9 cellular contexts compared by ENCODE assay signal in the genomic region with DNA sequence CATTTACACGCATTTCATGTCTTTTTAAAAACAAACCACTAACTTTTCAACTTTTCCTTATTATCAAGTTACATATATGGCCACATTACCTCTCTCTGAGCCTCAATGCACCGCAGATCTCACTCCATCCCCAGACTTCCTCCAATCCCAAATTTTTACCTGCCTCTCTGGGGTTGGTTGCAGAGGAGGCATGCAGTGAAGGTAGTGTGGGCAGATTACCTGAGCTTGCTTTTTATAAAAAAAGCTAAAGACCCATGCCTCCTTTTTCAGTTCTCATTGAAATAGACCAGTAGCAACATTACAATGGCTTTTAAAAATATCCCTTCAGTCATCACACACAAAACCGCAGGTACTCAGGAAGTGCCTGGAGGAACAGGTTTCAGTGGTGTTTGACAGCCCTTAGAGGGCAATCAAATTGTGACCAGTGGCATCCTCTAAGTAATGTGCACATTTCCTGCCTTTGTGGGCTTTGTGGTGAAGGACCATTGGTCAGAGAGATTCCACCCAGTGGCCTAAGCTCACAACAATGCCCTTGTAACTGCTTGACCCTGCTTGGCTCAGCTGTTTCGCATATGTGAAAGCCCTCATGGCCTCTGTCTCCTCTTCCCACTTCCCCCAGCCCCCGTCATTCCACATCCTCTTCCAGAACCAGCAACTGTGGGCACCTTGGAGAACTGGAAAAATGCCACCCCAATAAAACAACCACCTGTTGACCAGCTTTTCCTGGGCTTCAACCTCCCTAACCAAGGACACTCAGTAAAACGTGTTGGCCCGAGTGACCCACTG. TPM values are rescaled to one million over a fixed set of nuclear protein-coding genes. Genes with fewer than 3 reads are reported as not detected.
DNase-seq lines count a peak whose midpoint lies in the region; ATAC-seq and TF ChIP-seq lines count a peak whose summit lies in the region.
"Had no signal": no experiment of that assay in that cellular context is flagged by ENCODE, and none has a peak within 500 bp of the region (broad histone marks: within the 10 kb centered on the region; RNA-seq: fewer than 3 reads in every experiment).

No MANE protein-coding gene starts in this region.

- no peak overlapping the region for H2AFZ ChIP-seq in mesenchymal stem cell (ENCODE audit: low read depth, low read length)

- H2BK5ac ChIP-seq in mesenchymal stem cell (ENCODE audit: low read depth, low read length, poor library complexity, severe bottlenecking): no peak overlapping the region

- DNase-seq in DMS79 treated with DMSO at 0.1 percent for 48 hours (lab: John Stamatoyannopoulos, UW) (peak; percentile 8), DMS79 (lab: John Stamatoyannopoulos, UW) (no peak), NT2/D1 (ENCODE audit: low read depth, low spot score) (peak; percentile 52), mesenchymal stem cell (no peak), RKO (ENCODE audit: low spot score) (no peak), NCI-H526 (lab: John Stamatoyannopoulos, UW) (no peak), A673 (ENCODE audit: low spot score) (no peak)
- DNase-seq: heart left ventricle had no signal

- H3K27ac ChIP-seq in mesenchymal stem cell (ENCODE audit: low read length, poor library complexity, severe bottlenecking) (no peak overlapping the region), A673 (ENCODE audit: low read depth, low read length, poor library complexity, severe bottlenecking) (no peak overlapping the region)

- no peak overlapping the region for H4K8ac ChIP-seq in mesenchymal stem cell (ENCODE audit: low read length)

- no peak overlapping the region for H2BK15ac ChIP-seq in mesenchymal stem cell (ENCODE audit: low read depth, poor library complexity, severe bottlenecking)

- CTCF ChIA-PET in A673 (lab: Charles Lee): interaction anchor here (0.6 kb wide), 1 partner anchor 57 kb away, joined by 3 read pairs; no protein-coding TSS in a partner anchor

- no peak for TF ChIP-seq CTCF in A673 (conservative IDR thresholded peaks at IDR 0.05; ENCODE audit: low read depth, low read length)

- no peak overlapping the region for H3K9ac ChIP-seq in NT2/D1 (ENCODE audit: insufficient read length, low read depth)
- H3K9ac ChIP-seq in mesenchymal stem cell (ENCODE audit: low read length): no peak overlapping the region

- WGBS in mesenchymal stem cell: 45% methylated on average over 7 of the region's 7 CpGs

- POLR2A ChIA-PET in A673 (lab: Charles Lee; ENCODE audit: low non-redundant PET): no interaction called here

- H2AK5ac ChIP-seq in mesenchymal stem cell (ENCODE audit: low read length, severe bottlenecking): peak overlapping the region; percentile 15

- H3K14ac ChIP-seq in mesenchymal stem cell (ENCODE audit: low read length in 2 of 2): no peak overlapping the region

- H3K36me3 ChIP-seq in NT2/D1 (ENCODE audit: insufficient read depth, insufficient read length, low read length) (no peaks in the 10 kb centered on the region), mesenchymal stem cell (ENCODE audit: control insufficient read depth in 1 of 2, insufficient read depth in 2 of 2, low read depth in 1 of 2, low read length in 2 of 2) (no peaks in the 10 kb centered on the region), A673 (ENCODE audit: insufficient read depth, low read length, poor library complexity, severe bottlenecking) (no peaks in the 10 kb centered on the region)
- H3K36me3 ChIP-seq: heart left ventricle had no signal

- no peak overlapping the region for H3K18ac ChIP-seq in mesenchymal stem cell (ENCODE audit: low read depth in 1 of 2, low read length in 2 of 2)

- ATAC-seq in HG02870 (IDR thresholded peaks at IDR 0.05; ENCODE audit: unreplicated experiment): peak; percentile 65

- no peak overlapping the region for H3K4me2 ChIP-seq in mesenchymal stem cell (ENCODE audit: low read length, poor library complexity, severe bottlenecking)

- H2BK120ac ChIP-seq in mesenchymal stem cell (ENCODE audit: low read depth, low read length): no peak overlapping the region

- BruUV-seq in A673 (replicated peaks; lab: Mats Ljungman, UMichigan): no TSS peak

- H4K91ac ChIP-seq in mesenchymal stem cell (ENCODE audit: low read length): no peak overlapping the region

- intact Hi-C loops in A673 (cut with micrococcal nuclease; ENCODE audit: unreplicated experiment): no loop called here

- H3K4me3 ChIP-seq in NT2/D1 (ENCODE audit: insufficient read length, low read depth) (no peak overlapping the region), mesenchymal stem cell (ENCODE audit: insufficient read depth in 1 of 2, low read depth in 1 of 2, low read length in 2 of 2) (no peak overlapping the region), A673 (ENCODE audit: low read depth, low read length, poor library complexity, severe bottlenecking) (no peak overlapping the region)
- H3K4me3 ChIP-seq: heart left ventricle had no signal

- no peak overlapping the region for H3K4ac ChIP-seq in mesenchymal stem cell (ENCODE audit: low read depth in 1 of 2, low read length in 2 of 2)

- H3K9me3 ChIP-seq in NT2/D1 (ENCODE audit: insufficient read depth, low read length): peaks cover 11% of the 10 kb centered on the region
- H3K9me3 ChIP-seq in mesenchymal stem cell (ENCODE audit: control insufficient read depth, low read length): no peaks in the 10 kb centered on the region
- peaks cover 6% of the 10 kb centered on the region for H3K9me3 ChIP-seq in A673 (ENCODE audit: low read depth, low read length, poor library complexity, severe bottlenecking)
- H3K9me3 ChIP-seq: heart left ventricle had no signal

- H3K79me1 ChIP-seq in mesenchymal stem cell (replicated peaks; ENCODE audit: low read length, poor library complexity, severe bottlenecking): no peaks in the 10 kb centered on the region

- no peak overlapping the region for H2BK12ac ChIP-seq in mesenchymal stem cell (ENCODE audit: low read length in 2 of 2)

- H3K27me3 ChIP-seq in NT2/D1 (ENCODE audit: insufficient read depth, insufficient read length) (no peaks in the 10 kb centered on the region), mesenchymal stem cell (ENCODE audit: control insufficient read depth in 1 of 2, insufficient read depth in 1 of 2, low read length in 2 of 2) (no peaks in the 10 kb centered on the region), A673 (replicated peaks; ENCODE audit: insufficient read depth, low read depth, low read length, poor library complexity) (no peaks in the 10 kb centered on the region)
- H3K27me3 ChIP-seq: heart left ventricle had no signal

- no peak overlapping the region for H3K23ac ChIP-seq in mesenchymal stem cell (ENCODE audit: low read length in 2 of 2)

- no peaks in the 10 kb centered on the region for H3K4me1 ChIP-seq in NT2/D1 (ENCODE audit: insufficient read depth, insufficient read length)
- peaks cover 9% of the 10 kb centered on the region for H3K4me1 ChIP-seq in mesenchymal stem cell (ENCODE audit: control insufficient read depth, insufficient read depth, low read depth, low read length)
- H3K4me1 ChIP-seq in A673 (ENCODE audit: insufficient read depth, low read length, poor library complexity, severe bottlenecking): peaks cover 15% of the 10 kb centered on the region

RNA-seq across cellular contexts. Expression of gene IL17A, which starts 30.2 kb away (rescaled TPM):
- polyA plus RNA-seq in mesenchymal stem cell (2013, experiment 1 of 2): not detected
- not detected for polyA plus RNA-seq in mesenchymal stem cell (2013, experiment 2 of 2)
- not detected in 2 replicates for total RNA-seq in A673 (2021)
- total RNA-seq: heart left ventricle had no signal
- polyA plus RNA-seq: heart left ventricle had no signal

Comparison
In these comparisons a context has a peak if more than half of its experiments do, and no peak if none do; other contexts are left out.
1. DNase-seq: peak in DMS79 treated with DMSO at 0.1 percent for 48 hours (single experiment) and NT2/D1 (single experiment); none in DMS79 (single experiment), mesenchymal stem cell (single experiment), RKO (single experiment), NCI-H526 (0 of 2) and A673 (single experiment).